Comparison of ENCODE assay signal across 1 cellular context in the genomic region with DNA sequence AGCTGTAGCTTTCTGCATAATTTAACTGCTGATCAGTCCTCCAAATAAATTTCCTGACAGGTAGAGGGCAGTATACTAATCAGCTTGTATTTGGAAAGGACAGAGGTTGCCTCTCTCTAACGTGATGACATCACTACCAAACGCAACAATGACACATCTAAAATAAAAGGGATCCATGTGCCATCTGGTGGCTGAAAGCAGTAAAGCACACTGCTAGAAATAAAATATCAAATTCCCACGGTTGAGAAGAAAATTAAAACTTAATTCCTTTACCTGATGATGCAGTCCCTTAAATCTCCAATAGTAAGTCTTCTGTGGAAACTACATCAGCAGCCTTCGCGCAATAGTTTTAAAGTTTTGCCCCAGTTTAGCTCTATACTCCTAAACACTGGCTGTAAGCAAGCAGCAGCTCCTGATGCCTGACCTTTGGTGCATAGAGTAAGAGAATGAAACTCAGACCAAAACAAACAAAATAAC.
TF ChIP-seq lines count a peak whose summit lies in the region.

No MANE protein-coding gene starts in this region.

TF ChIP-seq in HepG2, 621 proteins besides CTCF, POLR2A, EP300 and RAD21 (continued from another document and continues in another):
- TF ChIP-seq, protein P1, sequence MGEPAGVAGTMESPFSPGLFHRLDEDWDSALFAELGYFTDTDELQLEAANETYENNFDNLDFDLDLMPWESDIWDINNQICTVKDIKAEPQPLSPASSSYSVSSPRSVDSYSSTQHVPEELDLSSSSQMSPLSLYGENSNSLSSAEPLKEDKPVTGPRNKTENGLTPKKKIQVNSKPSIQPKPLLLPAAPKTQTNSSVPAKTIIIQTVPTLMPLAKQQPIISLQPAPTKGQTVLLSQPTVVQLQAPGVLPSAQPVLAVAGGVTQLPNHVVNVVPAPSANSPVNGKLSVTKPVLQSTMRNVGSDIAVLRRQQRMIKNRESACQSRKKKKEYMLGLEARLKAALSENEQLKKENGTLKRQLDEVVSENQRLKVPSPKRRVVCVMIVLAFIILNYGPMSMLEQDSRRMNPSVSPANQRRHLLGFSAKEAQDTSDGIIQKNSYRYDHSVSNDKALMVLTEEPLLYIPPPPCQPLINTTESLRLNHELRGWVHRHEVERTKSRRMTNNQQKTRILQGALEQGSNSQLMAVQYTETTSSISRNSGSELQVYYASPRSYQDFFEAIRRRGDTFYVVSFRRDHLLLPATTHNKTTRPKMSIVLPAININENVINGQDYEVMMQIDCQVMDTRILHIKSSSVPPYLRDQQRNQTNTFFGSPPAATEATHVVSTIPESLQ (CRISPR knock-in tag; conservative IDR thresholded peaks at IDR 0.05): no peak
- TF ChIP-seq POGZ (CRISPR knock-in tag; IDR thresholded peaks at IDR 0.05) (peak; percentile 99), FOXP1 (IDR thresholded peaks at IDR 0.05) (no peak), FOXP1 (CRISPR knock-in tag; IDR thresholded peaks at IDR 0.05) (no peak), ZNF784 (CRISPR knock-in tag; IDR thresholded peaks at IDR 0.05; ENCODE audit: borderline replicate concordance) (no peak), YEATS4 (CRISPR knock-in tag; IDR thresholded peaks at IDR 0.05; ENCODE audit: borderline replicate concordance) (no peak; the same call in 1 of the 2 replicates), ZBTB44 (CRISPR knock-in tag; IDR thresholded peaks at IDR 0.05) (no peak), ZIK1 (CRISPR knock-in tag; IDR thresholded peaks at IDR 0.05; ENCODE audit: borderline replicate concordance, low read depth) (no peak), ZNF256 (CRISPR knock-in tag; conservative IDR thresholded peaks at IDR 0.05) (no peak), NFKB2 (CRISPR knock-in tag; IDR thresholded peaks at IDR 0.05; ENCODE audit: borderline replicate concordance) (no peak), HCFC1 (IDR thresholded peaks at IDR 0.05; ENCODE audit: low read depth, low read length) (no peak), NR2F2 (IDR thresholded peaks at IDR 0.05; ENCODE audit: borderline replicate concordance, low read depth) (no peak; the same call in 1 of the 2 replicates), PHF20 (CRISPR knock-in tag; IDR thresholded peaks at IDR 0.05) (peak; percentile 51; the same call in 1 of the 2 replicates), WIZ (CRISPR knock-in tag; IDR thresholded peaks at IDR 0.05) (no peak), KMT2B (CRISPR knock-in tag; IDR thresholded peaks at IDR 0.05) (peak; percentile 74; the same call in 1 of the 2 replicates), ZC3H13 (CRISPR knock-in tag; IDR thresholded peaks at IDR 0.05) (no peak), CREB1 (IDR thresholded peaks at IDR 0.05) (peak; percentile 93), CREB1 (CRISPR knock-in tag; IDR thresholded peaks at IDR 0.05) (peak; percentile 99), ZNF672 (CRISPR knock-in tag; IDR thresholded peaks at IDR 0.05) (no peak), CBX2 (IDR thresholded peaks at IDR 0.05; ENCODE audit: low read depth, low read length) (no peak), CBX2 (CRISPR knock-in tag; IDR thresholded peaks at IDR 0.05; ENCODE audit: low read depth) (no peak), BHLHE40 (IDR thresholded peaks at IDR 0.05; ENCODE audit: low read length) (no peak), ZNF136 (CRISPR knock-in tag; IDR thresholded peaks at IDR 0.05; ENCODE audit: low read depth) (no peak), TEAD3 (CRISPR knock-in tag; optimal IDR thresholded peaks at IDR 0.05; ENCODE audit: borderline replicate concordance) (no peak), ZSCAN20 (CRISPR knock-in tag; IDR thresholded peaks at IDR 0.05; ENCODE audit: borderline replicate concordance) (no peak), DMAP1 (CRISPR knock-in tag; IDR thresholded peaks at IDR 0.05) (peak; percentile 52; the same call in 1 of the 2 replicates), ZNF503 (CRISPR knock-in tag; IDR thresholded peaks at IDR 0.05) (no peak), ZNF512B (CRISPR knock-in tag; IDR thresholded peaks at IDR 0.05; ENCODE audit: borderline replicate concordance) (no peak), RCOR2 (CRISPR knock-in tag; IDR thresholded peaks at IDR 0.05) (no peak), ZFP1 (CRISPR knock-in tag; IDR thresholded peaks at IDR 0.05) (no peak), AHDC1 (CRISPR knock-in tag; IDR thresholded peaks at IDR 0.05; ENCODE audit: borderline replicate concordance) (no peak), ZNF451 (CRISPR knock-in tag; IDR thresholded peaks at IDR 0.05) (no peak), ZKSCAN1 (IDR thresholded peaks at IDR 0.05; ENCODE audit: low read length) (no peak), ZNF441 (CRISPR knock-in tag; IDR thresholded peaks at IDR 0.05; ENCODE audit: borderline replicate concordance) (no peak), ETV5 (CRISPR knock-in tag; IDR thresholded peaks at IDR 0.05; ENCODE audit: borderline replicate concordance) (no peak), ZNF777 (CRISPR knock-in tag; IDR thresholded peaks at IDR 0.05) (no peak), DR1 (CRISPR knock-in tag; IDR thresholded peaks at IDR 0.05) (no peak), SETDB1 (CRISPR knock-in tag; IDR thresholded peaks at IDR 0.05; ENCODE audit: borderline replicate concordance) (no peak), MED1 (CRISPR knock-in tag; IDR thresholded peaks at IDR 0.05) (no peak), EEA1 (CRISPR knock-in tag; IDR thresholded peaks at IDR 0.05; ENCODE audit: borderline replicate concordance) (no peak), NBN (conservative IDR thresholded peaks at IDR 0.05) (no peak), GATA4 (IDR thresholded peaks at IDR 0.05; ENCODE audit: borderline replicate concordance, low read depth) (no peak), ARID3A (IDR thresholded peaks at IDR 0.05; ENCODE audit: low read depth, low read length) (peak; percentile 98; the same call in 1 of the 2 replicates), U2AF1 (optimal IDR thresholded peaks at IDR 0.05; ENCODE audit: low read depth, low read length) (no peak), ISL2 (CRISPR knock-in tag; IDR thresholded peaks at IDR 0.05) (no peak)
- TF ChIP-seq, protein P2, sequence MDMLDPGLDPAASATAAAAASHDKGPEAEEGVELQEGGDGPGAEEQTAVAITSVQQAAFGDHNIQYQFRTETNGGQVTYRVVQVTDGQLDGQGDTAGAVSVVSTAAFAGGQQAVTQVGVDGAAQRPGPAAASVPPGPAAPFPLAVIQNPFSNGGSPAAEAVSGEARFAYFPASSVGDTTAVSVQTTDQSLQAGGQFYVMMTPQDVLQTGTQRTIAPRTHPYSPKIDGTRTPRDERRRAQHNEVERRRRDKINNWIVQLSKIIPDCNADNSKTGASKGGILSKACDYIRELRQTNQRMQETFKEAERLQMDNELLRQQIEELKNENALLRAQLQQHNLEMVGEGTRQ (IDR thresholded peaks at IDR 0.05; ENCODE audit: low read depth, low read length): no peak
- TF ChIP-seq, protein P2 (CRISPR knock-in tag; IDR thresholded peaks at IDR 0.05; ENCODE audit: borderline replicate concordance): no peak
